ENCODE assay signal across 1 cellular context in genomic region chr13:70613295-70613694, GRCh38.
TF ChIP-seq lines count a peak whose summit lies in the region.

No MANE protein-coding gene starts in this region.

TF ChIP-seq in GM12878, 131 proteins besides CTCF, POLR2A, EP300 and RAD21 (continued from another document):
- TF ChIP-seq MEF2A (IDR thresholded peaks at IDR 0.05; ENCODE audit: insufficient read depth, low read depth, low read length) (no peak), SIN3A (IDR thresholded peaks at IDR 0.05; ENCODE audit: low read depth, low read length) (no peak), BMI1 (IDR thresholded peaks at IDR 0.05; ENCODE audit: borderline replicate concordance) (no peak)
